9 cellular contexts compared by ENCODE assay signal in genomic region chr21:45471229-45472052, GRCh38.
A peak's percentile ranks its signal among the peaks of the same experiment; 100 is the strongest.
DNase-seq lines count a peak whose midpoint lies in the region; ATAC-seq, FAIRE-seq and TF ChIP-seq lines count a peak whose summit lies in the region.
"Had no signal": no experiment of that assay in that cellular context is flagged by ENCODE, and none has a peak within 500 bp of the region (broad histone marks: within the 10 kb centered on the region; RNA-seq: fewer than 3 reads in every experiment).

No MANE protein-coding gene starts in this region.

- peak; percentile 48 to 77 (median 59) for ATAC-seq in heart left ventricle
- peak; percentile 72 for ATAC-seq in gastrocnemius medialis
- ATAC-seq in HG03354 (IDR thresholded peaks at IDR 0.05; ENCODE audit: poor library complexity, severe bottlenecking, unreplicated experiment), result no peak

- no peak for FAIRE-seq in GM12892 (lab: Jason Lieb, UNC)
- FAIRE-seq: TTC549 had no signal

- H3K4me1 Mint-ChIP-seq in activated T-helper 2 cell treated with anti-CD3 and anti-CD28 coated beads, Interferon-gamma antibody, Interleukin-2, Interleukin-4, amounts not matched to agents 10 μg/mL and 5 μg/mL and 100 μg/mL, durations not matched to agents 14 hours and 24 hours and 36 hours (ENCODE audit: low read depth), result peaks cover 9% of the 10 kb centered on the region

- peak overlapping the region; percentile 28 for H3K27ac Mint-ChIP-seq in activated T-helper 2 cell treated with anti-CD3 and anti-CD28 coated beads, Interferon-gamma antibody, Interleukin-2, Interleukin-4, amounts not matched to agents 10 μg/mL and 5 μg/mL and 100 μg/mL, durations not matched to agents 14 hours and 24 hours and 36 hours

- H3K4me1 ChIP-seq in heart left ventricle, result peaks cover 0 to 48% (median 28%) of the 10 kb centered on the region in 12 donors
- no peaks in the 10 kb centered on the region for H3K4me1 ChIP-seq in gastrocnemius medialis

- TF ChIP-seq POLR2A in heart left ventricle (IDR thresholded peaks at IDR 0.05) (no peak), gastrocnemius medialis (IDR thresholded peaks at IDR 0.05) (no peak), GM12892 (IDR thresholded peaks at IDR 0.05; ENCODE audit: low read depth, low read length) (no peak)

- H3K27me3 Mint-ChIP-seq in activated T-helper 2 cell treated with anti-CD3 and anti-CD28 coated beads, Interferon-gamma antibody, Interleukin-2, Interleukin-4, amounts not matched to agents 10 μg/mL and 5 μg/mL and 100 μg/mL, durations not matched to agents 14 hours and 24 hours and 36 hours (ENCODE audit: low read depth), result no peaks in the 10 kb centered on the region

- in situ Hi-C loops in gastrocnemius medialis (cut with MboI; ENCODE audit: low sequenced_read_pairs in 4 of 4), result no loop called here

- H3K4me3 ChIP-seq in heart left ventricle (peak overlapping the region in 7 of 12 donors; percentile 12 to 33 (median 20)), gastrocnemius medialis (peak overlapping the region in 1 of 4 donors; percentile 40)

- H3K27ac ChIP-seq in heart left ventricle (peak overlapping the region; percentile 73 to 93 (median 82)), gastrocnemius medialis (peak overlapping the region; percentile 55 to 76 (median 71))

- H3K36me3 ChIP-seq in heart left ventricle, result peaks cover 4 to 39% (median 19%) of the 10 kb centered on the region in 9 donors
- H3K36me3 ChIP-seq in gastrocnemius medialis, result no peaks in the 10 kb centered on the region

- no peaks in the 10 kb centered on the region for H3K36me3 Mint-ChIP-seq in activated T-helper 2 cell treated with anti-CD3 and anti-CD28 coated beads, Interferon-gamma antibody, Interleukin-2, Interleukin-4, amounts not matched to agents 10 μg/mL and 5 μg/mL and 100 μg/mL, durations not matched to agents 14 hours and 24 hours and 36 hours (ENCODE audit: low read depth)

- H3K27me3 ChIP-seq in heart left ventricle, result no peaks in the 10 kb centered on the region
- H3K27me3 ChIP-seq in gastrocnemius medialis, result no peaks in the 10 kb centered on the region

- no peak overlapping the region for H3K4me3 Mint-ChIP-seq in activated T-helper 2 cell treated with anti-CD3 and anti-CD28 coated beads, Interferon-gamma antibody, Interleukin-2, Interleukin-4, amounts not matched to agents 10 μg/mL and 5 μg/mL and 100 μg/mL, durations not matched to agents 14 hours and 24 hours and 36 hours (ENCODE audit: low read depth)

- H3K9me3 Mint-ChIP-seq in activated T-helper 2 cell treated with anti-CD3 and anti-CD28 coated beads, Interferon-gamma antibody, Interleukin-2, Interleukin-4, amounts not matched to agents 10 μg/mL and 5 μg/mL and 100 μg/mL, durations not matched to agents 14 hours and 24 hours and 36 hours, result no peaks in the 10 kb centered on the region

- TF ChIP-seq CTCF in heart left ventricle (IDR thresholded peaks at IDR 0.05) (no peak), gastrocnemius medialis (IDR thresholded peaks at IDR 0.05 in 4 of 5, conservative IDR thresholded peaks at IDR 0.05 in 1 of 5) (no peak)

- peak; percentile 87 for DNase-seq in EL
- DNase-seq in activated T-helper 2 cell treated with anti-CD3 and anti-CD28 coated beads, Interferon-gamma antibody, Interleukin-2, Interleukin-4, amounts not matched to agents 10 μg/mL and 5 μg/mL and 100 μg/mL, durations not matched to agents 14 hours and 24 hours and 36 hours (ENCODE audit: low spot score), result no peak
- peak; percentile 66 to 82 (median 75) for DNase-seq in heart left ventricle
- DNase-seq in gastrocnemius medialis, result peak; percentile 32 to 48
- DNase-seq in GM12892 (ENCODE audit: insufficient read length), result no peak
- DNase-seq in SHP77 (lab: John Stamatoyannopoulos, UW), result no peak
- no peak for DNase-seq in activated CD4-positive, alpha-beta T cell treated with anti-CD3 and anti-CD28 coated beads, Interleukin-2, amount 50 U/mL, for 48 hours

- intact Hi-C loops in activated T-helper 2 cell treated with anti-CD3 and anti-CD28 coated beads, Interferon-gamma antibody, Interleukin-2, Interleukin-4, amounts not matched to agents 10 μg/mL and 5 μg/mL and 100 μg/mL, durations not matched to agents 14 hours and 24 hours and 36 hours (cut with micrococcal nuclease), result no loop called here
- intact Hi-C loops in heart left ventricle (cut with DNase I), result loop anchor here in 2 of 10 donors (10.0 kb wide), 2 partner anchors 123 to 353 kb away; no protein-coding TSS in a partner anchor
- intact Hi-C loops in gastrocnemius medialis (cut with DNase I; ENCODE audit: low total_unique reads), result no loop called here

- H3K9me3 ChIP-seq in heart left ventricle, result no peaks in the 10 kb centered on the region
- no peaks in the 10 kb centered on the region for H3K9me3 ChIP-seq in gastrocnemius medialis

- 40 to 58% (median 52%) methylated on average over 26 of the region's 26 CpGs for WGBS in heart left ventricle, 4 donors

Comparison
In these comparisons a context has a peak if more than half of its experiments do, and no peak if none do; other contexts are left out.
1. DNase-seq: peak in EL (single experiment), heart left ventricle (5 of 5) and gastrocnemius medialis (2 of 2); none in activated T-helper 2 cell treated with anti-CD3 and anti-CD28 coated beads, Interferon-gamma antibody, Interleukin-2, Interleukin-4, amounts not matched to agents 10 μg/mL and 5 μg/mL and 100 μg/mL, durations not matched to agents 14 hours and 24 hours and 36 hours (single experiment), GM12892 (single experiment), SHP77 (0 of 2) and activated CD4-positive, alpha-beta T cell treated with anti-CD3 and anti-CD28 coated beads, Interleukin-2, amount 50 U/mL, for 48 hours (0 of 2).